ENCODE assay signal across 8 cellular contexts in the genomic region with DNA sequence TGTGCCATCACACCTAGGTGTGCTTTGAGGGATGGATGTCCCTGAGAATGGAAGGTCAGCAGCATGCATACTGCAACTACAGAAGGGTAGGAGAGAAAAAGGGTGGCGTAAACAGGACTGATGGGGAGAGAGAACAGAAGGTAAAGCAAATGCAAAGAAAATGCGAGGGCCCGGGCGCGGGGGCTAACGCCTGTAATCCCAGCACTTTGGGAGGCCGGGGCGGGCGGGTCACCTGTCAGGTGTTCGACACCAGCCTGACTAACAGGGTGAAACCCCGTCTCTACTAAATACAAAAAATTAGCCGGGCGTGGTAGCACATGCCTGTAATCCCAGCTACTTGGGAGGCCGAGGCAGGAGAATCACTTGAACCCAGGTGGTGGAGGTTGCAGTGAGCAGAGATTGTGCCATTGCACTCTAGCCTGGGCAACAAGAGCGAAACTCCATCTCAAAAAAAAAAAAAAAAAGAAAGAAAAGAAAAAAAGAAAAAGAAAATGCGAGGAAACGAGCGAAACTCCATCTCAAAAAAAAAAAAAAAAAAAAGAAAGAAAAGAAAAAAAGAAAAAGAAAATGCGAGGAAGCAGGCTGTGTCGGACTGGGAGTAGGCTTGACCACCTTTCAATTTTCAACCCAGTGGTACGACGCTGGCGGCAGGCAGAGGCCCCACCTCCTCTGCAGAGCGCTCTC. TPM values are rescaled to one million over a fixed set of nuclear protein-coding genes. Genes with fewer than 3 reads are reported as not detected.
DNase-seq lines count a peak whose midpoint lies in the region; ATAC-seq and TF ChIP-seq lines count a peak whose summit lies in the region.
"Not testable (repeated sequence)": the region's sequence is repeated elsewhere in the genome, so short reads cannot be mapped to it uniquely, and the experiment has no call there.

No MANE protein-coding gene starts in this region.

- H3K4me1 ChIP-seq in Loucy (ENCODE audit: insufficient read depth, low read length, poor library complexity, severe bottlenecking) = peaks cover 10% of the 10 kb centered on the region
- not testable (repeated sequence) for H3K4me1 ChIP-seq in ectodermal cell (ENCODE audit: control insufficient read depth, insufficient read depth, low read length); urinary bladder (ENCODE audit: insufficient read depth)
- H3K4me1 ChIP-seq in ovary (ENCODE audit: insufficient read depth) = peaks cover 11% of the 10 kb centered on the region

- peak overlapping the region; percentile 97 for H3K27ac Mint-ChIP-seq in HFFc6
- H3K27ac Mint-ChIP-seq in activated CD8-positive, alpha-beta T cell treated with anti-CD3 and anti-CD28 coated beads, Interleukin-2, amount 10 ng/mL, durations not matched to agents 7 days and 5 days = peak overlapping the region; percentile 94
- H3K27ac Mint-ChIP-seq in immature natural killer cell = peak overlapping the region; percentile 91 to 96 (median 93)

- not testable (repeated sequence) for TF ChIP-seq EP300 in ovary (IDR thresholded peaks at IDR 0.05)

- not testable (repeated sequence) for H3K27me3 Mint-ChIP-seq in HFFc6 (ENCODE audit: insufficient read depth); activated CD8-positive, alpha-beta T cell treated with anti-CD3 and anti-CD28 coated beads, Interleukin-2, amount 10 ng/mL, durations not matched to agents 7 days and 5 days (ENCODE audit: low read depth)
- peaks cover 5 to 17% (median 8%) of the 10 kb centered on the region in 3 donors for H3K27me3 Mint-ChIP-seq in immature natural killer cell (ENCODE audit: low read depth in 3 of 3)

- CTCF ChIA-PET in activated CD8-positive, alpha-beta T cell treated with anti-CD3 and anti-CD28 coated beads, Interleukin-2, amount 10 ng/mL, durations not matched to agents 7 days and 5 days (lab: Charles Lee) = interaction anchor here (1.1 to 4.4 kb wide), 7 partner anchors 11 to 211 kb away, joined by 4 to 29 read pairs (median 4); a partner anchor contains a TSS

- not testable (repeated sequence) for H3K36me3 ChIP-seq in Loucy (ENCODE audit: insufficient read depth, low read length); ectodermal cell (ENCODE audit: control insufficient read depth, insufficient read depth, low read length); ovary; urinary bladder (ENCODE audit: insufficient read depth)

- ATAC-seq in activated CD8-positive, alpha-beta T cell treated with anti-CD3 and anti-CD28 coated beads, Interleukin-2, amount 10 ng/mL, durations not matched to agents 7 days and 5 days = not testable (repeated sequence)

- H3K9me2 ChIP-seq in Loucy (replicated peaks; ENCODE audit: low read depth, low read length) = not testable (repeated sequence)

- peak overlapping the region; percentile 75 for H3K9ac ChIP-seq in Loucy (ENCODE audit: low read depth, low read length, poor library complexity, severe bottlenecking)

- H3K4me1 Mint-ChIP-seq in HFFc6 (ENCODE audit: low read depth) = peaks cover 17% of the 10 kb centered on the region
- H3K4me1 Mint-ChIP-seq in activated CD8-positive, alpha-beta T cell treated with anti-CD3 and anti-CD28 coated beads, Interleukin-2, amount 10 ng/mL, durations not matched to agents 7 days and 5 days (ENCODE audit: low read depth) = peaks cover 24% of the 10 kb centered on the region
- H3K4me1 Mint-ChIP-seq in immature natural killer cell = peaks cover 37 to 41% of the 10 kb centered on the region in 2 donors

- H3K4me2 ChIP-seq in Loucy (ENCODE audit: low read depth, low read length, poor library complexity, severe bottlenecking) = peak overlapping the region; percentile 73

- not testable (repeated sequence) for TF ChIP-seq CTCF in HFFc6 (IDR thresholded peaks at IDR 0.05); Loucy (conservative IDR thresholded peaks at IDR 0.05; ENCODE audit: low read length); ovary (IDR thresholded peaks at IDR 0.05)

- H3K4me3 ChIP-seq in Loucy (ENCODE audit: low read length, poor library complexity, severe bottlenecking) (peak overlapping the region; percentile 93), ectodermal cell (ENCODE audit: insufficient read depth, low read depth, low read length) (peak overlapping the region; percentile 75), ovary (peak overlapping the region; percentile 87), urinary bladder (ENCODE audit: low read depth, low read length) (peak overlapping the region; percentile 57)

- not testable (repeated sequence) for H3K9me3 Mint-ChIP-seq in HFFc6; activated CD8-positive, alpha-beta T cell treated with anti-CD3 and anti-CD28 coated beads, Interleukin-2, amount 10 ng/mL, durations not matched to agents 7 days and 5 days (ENCODE audit: insufficient read depth); immature natural killer cell

- H3K9me3 ChIP-seq in Loucy (ENCODE audit: insufficient read depth, low read depth, low read length); ectodermal cell (ENCODE audit: control insufficient read depth, low read length); ovary: not testable (repeated sequence)

- H3K4me3 Mint-ChIP-seq in HFFc6 = peak overlapping the region; percentile 95
- peak overlapping the region; percentile 90 for H3K4me3 Mint-ChIP-seq in activated CD8-positive, alpha-beta T cell treated with anti-CD3 and anti-CD28 coated beads, Interleukin-2, amount 10 ng/mL, durations not matched to agents 7 days and 5 days
- H3K4me3 Mint-ChIP-seq in immature natural killer cell = peak overlapping the region; percentile 88 to 97 (median 93)

- DNase-seq in GM03348 (ENCODE audit: low spot score) = peak; percentile 64
- peak; percentile 35 for DNase-seq in HFFc6
- DNase-seq in activated CD8-positive, alpha-beta T cell treated with anti-CD3 and anti-CD28 coated beads, Interleukin-2, amount 10 ng/mL, durations not matched to agents 7 days and 5 days; immature natural killer cell: not testable (repeated sequence)
- peak in 2 of 5 donors; percentile 40 to 45 for DNase-seq in ovary

- peaks cover 17% of the 10 kb centered on the region for H3K36me3 Mint-ChIP-seq in HFFc6 (ENCODE audit: low read depth)
- peaks cover 20% of the 10 kb centered on the region for H3K36me3 Mint-ChIP-seq in activated CD8-positive, alpha-beta T cell treated with anti-CD3 and anti-CD28 coated beads, Interleukin-2, amount 10 ng/mL, durations not matched to agents 7 days and 5 days (ENCODE audit: low read depth)
- not testable (repeated sequence) for H3K36me3 Mint-ChIP-seq in immature natural killer cell

- H3K27ac ChIP-seq in ectodermal cell (ENCODE audit: insufficient read depth, low read depth, low read length, poor library complexity, severe bottlenecking) = peak overlapping the region; percentile 96
- H3K27ac ChIP-seq in ovary = peak overlapping the region; percentile 81 to 96
- H3K27ac ChIP-seq in urinary bladder (ENCODE audit: low read depth) = peak overlapping the region; percentile 95

- 47 to 48% methylated on average over 22 to 23 of the region's 24 CpGs for WGBS in ectodermal cell, 2 experiments
- 29 to 34% (median 29%) methylated on average over 24 of the region's 24 CpGs for WGBS in ovary, 3 donors
- WGBS in urinary bladder = 30% methylated on average over 24 of the region's 24 CpGs

- intact Hi-C loops in ovary (cut with DNase I) = not testable (repeated sequence)

- H4K20me1 ChIP-seq in Loucy (ENCODE audit: insufficient read depth, low read length, poor library complexity, severe bottlenecking) = peaks cover 35% of the 10 kb centered on the region

- not testable (repeated sequence) for H3F3A ChIP-seq in Loucy (ENCODE audit: low read depth)

- TF ChIP-seq POLR2A in ovary (IDR thresholded peaks at IDR 0.05) = not testable (repeated sequence)

- H3K79me2 ChIP-seq in Loucy (ENCODE audit: insufficient read depth, low read length) = peaks cover 37% of the 10 kb centered on the region

- not testable (repeated sequence) for H3K27me3 ChIP-seq in Loucy (ENCODE audit: insufficient read depth, low read length, poor library complexity, severe bottlenecking); ectodermal cell (ENCODE audit: control insufficient read depth, insufficient read depth, low read length, poor library complexity, severe bottlenecking); ovary

- POLR2A ChIA-PET in activated CD8-positive, alpha-beta T cell treated with anti-CD3 and anti-CD28 coated beads, Interleukin-2, amount 10 ng/mL, durations not matched to agents 7 days and 5 days (lab: Charles Lee) = interaction anchor here (0.6 to 2.4 kb wide), 11 partner anchors 8 to 211 kb away, joined by 3 to 15 read pairs (median 4); a partner anchor contains a TSS

- peak overlapping the region; percentile 75 for H2AFZ ChIP-seq in Loucy (ENCODE audit: low read length)

RNA-seq across cellular contexts. Expression of a gene that starts 1.2 kb away (rescaled TPM):
- total RNA-seq in HFFc6 (2021; fragmentation: NEBNext Ultra II Directional; extraction: Animal tissue kit (Norgen Biotek cat#: 25700)) = 100 to 1,000 TPM; 133 to 144 (median 136) TPM
- total RNA-seq in activated CD8-positive, alpha-beta T cell treated with anti-CD3 and anti-CD28 coated beads, Interleukin-2, amount 10 ng/mL, durations not matched to agents 7 days and 5 days = 100 to 1,000 TPM; 110 to 115 TPM
- polyA plus RNA-seq in ectodermal cell (2013, experiment 1 of 4) = 113 TPM
- polyA plus RNA-seq in ectodermal cell (2013, experiment 2 of 4) = 111 TPM
- polyA plus RNA-seq in ectodermal cell (2013, experiment 3 of 4) = 93.3 TPM
- 105 TPM for polyA plus RNA-seq in ectodermal cell (2013, experiment 4 of 4)
- polyA plus RNA-seq in immature natural killer cell (10 to 100 TPM; 69.9 to 85.2 (median 80.5) TPM), ovary (100 to 1,000 TPM in 1 of 2 donors, 10 to 100 TPM in 1; 37.6 to 112 TPM), urinary bladder (80.0 TPM)
- total RNA-seq in ovary (100 to 1,000 TPM in 2 of 7 donors, 10 to 100 TPM in 5; 65.0 to 109 (median 93.6) TPM), urinary bladder (106 TPM)

RNA-seq across cellular contexts. Expression of a gene that starts 50.4 kb away (rescaled TPM):
- total RNA-seq in HFFc6 (2021; fragmentation: NEBNext Ultra II Directional; extraction: Animal tissue kit (Norgen Biotek cat#: 25700)) = 10 to 100 TPM; 18.0 to 21.1 (median 19.7) TPM
- 10 to 100 TPM; 11.3 to 13.4 TPM for total RNA-seq in activated CD8-positive, alpha-beta T cell treated with anti-CD3 and anti-CD28 coated beads, Interleukin-2, amount 10 ng/mL, durations not matched to agents 7 days and 5 days
- polyA plus RNA-seq in ectodermal cell (2013, experiment 1 of 4) = 37.6 TPM
- polyA plus RNA-seq in ectodermal cell (2013, experiment 2 of 4) = 34.8 TPM
- 31.9 TPM for polyA plus RNA-seq in ectodermal cell (2013, experiment 3 of 4)
- polyA plus RNA-seq in ectodermal cell (2013, experiment 4 of 4) = 34.5 TPM
- polyA plus RNA-seq in immature natural killer cell (1 to 10 TPM in 2 of 3 donors, not detected in 1; 1.6 to 2.5 TPM), ovary (1 to 10 TPM; 7.8 to 9.0 TPM), urinary bladder (6.9 TPM)
- total RNA-seq in ovary (10 to 100 TPM in 2 of 7 donors, 1 to 10 TPM in 5; 5.1 to 16.0 (median 8.1) TPM), urinary bladder (5.4 TPM)
